ENCODE assay signal across 15 cellular contexts in the genomic region with DNA sequence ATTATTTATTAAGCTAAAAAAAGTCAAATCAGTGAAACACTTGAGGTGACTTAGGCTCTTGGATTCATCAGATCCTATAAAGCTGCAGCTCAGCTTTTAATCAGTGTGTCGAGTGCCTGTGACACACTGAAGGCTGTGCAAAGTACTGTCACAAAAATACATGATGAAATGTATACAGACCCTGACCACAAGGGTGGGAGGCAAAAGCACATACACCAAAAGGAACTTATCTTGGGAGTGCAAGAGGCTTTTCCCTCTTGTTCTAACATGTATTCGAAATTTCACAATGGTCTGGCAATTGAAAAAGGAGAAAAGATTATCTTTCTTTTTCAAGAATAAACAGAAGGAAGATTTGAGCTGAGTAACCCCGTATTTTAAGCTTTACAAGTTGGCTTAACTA. TPM values are rescaled to one million over a fixed set of nuclear protein-coding genes. Genes with fewer than 3 reads are reported as not detected.
DNase-seq lines count a peak whose midpoint lies in the region; TF ChIP-seq lines count a peak whose summit lies in the region.
"Had no signal": no experiment of that assay in that cellular context is flagged by ENCODE, and none has a peak within 500 bp of the region (broad histone marks: within the 10 kb centered on the region; RNA-seq: fewer than 3 reads in every experiment).

No MANE protein-coding gene starts in this region.

- no peaks in the 10 kb centered on the region for H3K9me3 Mint-ChIP-seq in osteocyte (ENCODE audit: unreplicated experiment)
- H3K9me3 Mint-ChIP-seq: activated T-helper 1 cell treated with anti-CD3 and anti-CD28 coated beads, Interleukin-12 subunit alpha, Interleukin-12 subunit beta, Interleukin-2, Interleukin-4 antibody, amounts not matched to agents 30 ng/mL and 10 ng/mL and 1 ng/mL, durations not matched to agents 14 hours and 24 hours and 36 hours; central memory CD8-positive, alpha-beta T cell had no signal

- CTCF ChIA-PET in HEK293 (lab: Yijun Ruan, JAX) = interaction anchor here (0.7 kb wide), 1 partner anchor 221 kb away, joined by 3 read pairs; no protein-coding TSS in a partner anchor

- H3K4me3 ChIP-seq in HEK293 (ENCODE audit: low read depth, low read length) (no peak overlapping the region), cardiac fibroblast (replicated peaks in 1 of 2; ENCODE audit: low read depth in 2 of 2, low read length in 2 of 2) (no peak overlapping the region), dorsolateral prefrontal cortex (no peak overlapping the region)

- H3K4me1 Mint-ChIP-seq in osteocyte (ENCODE audit: unreplicated experiment) = peaks cover 96% of the 10 kb centered on the region

- no peaks in the 10 kb centered on the region for H3K36me3 ChIP-seq in HEK293 (ENCODE audit: control insufficient read depth in 2 of 2, insufficient read depth in 1 of 2, low read length in 2 of 2)

- TF ChIP-seq CTCF in HEK293 (tag by site-specific recombination; IDR thresholded peaks at IDR 0.05) (no peak), cardiac fibroblast (IDR thresholded peaks at IDR 0.05; ENCODE audit: low read depth, low read length) (no peak), osteocyte (IDR thresholded peaks at IDR 0.05) (no peak), dorsolateral prefrontal cortex (IDR thresholded peaks at IDR 0.05 in 54 of 56, conservative IDR thresholded peaks at IDR 0.05 in 2 of 56; ENCODE audit: low read depth in 1 of 56, partially characterized antibody in 56 of 56) (no peak)

- no peak overlapping the region for H3K4me3 Mint-ChIP-seq in osteocyte (ENCODE audit: unreplicated experiment)
- H3K4me3 Mint-ChIP-seq: activated T-helper 1 cell treated with anti-CD3 and anti-CD28 coated beads, Interleukin-12 subunit alpha, Interleukin-12 subunit beta, Interleukin-2, Interleukin-4 antibody, amounts not matched to agents 30 ng/mL and 10 ng/mL and 1 ng/mL, durations not matched to agents 14 hours and 24 hours and 36 hours; central memory CD8-positive, alpha-beta T cell had no signal

- no peaks in the 10 kb centered on the region for H3K27me3 Mint-ChIP-seq in osteocyte (ENCODE audit: unreplicated experiment)
- H3K27me3 Mint-ChIP-seq: central memory CD8-positive, alpha-beta T cell had no signal

- POLR2A ChIA-PET in HEK293 (lab: Yijun Ruan, JAX) = no interaction called here

- no peaks in the 10 kb centered on the region for H3K27me3 ChIP-seq in dorsolateral prefrontal cortex

- H3K9me3 ChIP-seq in HEK293 (ENCODE audit: control insufficient read depth, insufficient read depth, low read depth, low read length) = no peaks in the 10 kb centered on the region

- H3K4me1 ChIP-seq in HEK293 (ENCODE audit: control insufficient read depth, insufficient read depth, low read length) = peaks cover 8% of the 10 kb centered on the region

- H3K36me3 Mint-ChIP-seq in osteocyte (ENCODE audit: unreplicated experiment) = peaks cover 25% of the 10 kb centered on the region

- peak; percentile 30 for DNase-seq in SIG-M5 (lab: John Stamatoyannopoulos, UW)
- peak; percentile 13 to 50 for DNase-seq in cardiac fibroblast (ENCODE audit: low read depth in 2 of 2)
- no peak for DNase-seq in osteocyte (ENCODE audit: extremely low spot score, unreplicated experiment)
- DNase-seq in head of caudate nucleus = no peak
- DNase-seq in dorsolateral prefrontal cortex = no peak
- no peak for DNase-seq in C1 segment of cervical spinal cord (lab: John Stamatoyannopoulos, UW)
- no peak for DNase-seq in activated T-cell treated with anti-CD3 and anti-CD28 coated beads for 4 hours
- DNase-seq: foreskin melanocyte; left ventricle myocardium superior; NCI-H2029 treated with DMSO at 0.1 percent for 48 hours; occipital lobe; stimulated activated naive CD4-positive, alpha-beta T cell treated with Interleukin-2 at 50 U/mL for 16 hours had no signal

- peak overlapping the region; percentile 99 for H3K27ac Mint-ChIP-seq in osteocyte (ENCODE audit: unreplicated experiment)
- H3K27ac Mint-ChIP-seq: activated T-helper 1 cell treated with anti-CD3 and anti-CD28 coated beads, Interleukin-12 subunit alpha, Interleukin-12 subunit beta, Interleukin-2, Interleukin-4 antibody, amounts not matched to agents 30 ng/mL and 10 ng/mL and 1 ng/mL, durations not matched to agents 14 hours and 24 hours and 36 hours had no signal

- intact Hi-C loops in head of caudate nucleus (cut with DNase I) = no loop called here
- intact Hi-C loops in dorsolateral prefrontal cortex (cut with DNase I) = no loop called here

- H3K27ac ChIP-seq in HEK293 (ENCODE audit: extremely low read depth, low read depth, low read length) (no peak overlapping the region), dorsolateral prefrontal cortex (peak overlapping the region in 4 of 59 donors; percentile 1 to 28 (median 15))

TF ChIP-seq in HEK293, 187 proteins besides CTCF, POLR2A, EP300 and RAD21:
- TF ChIP-seq, protein P1, sequence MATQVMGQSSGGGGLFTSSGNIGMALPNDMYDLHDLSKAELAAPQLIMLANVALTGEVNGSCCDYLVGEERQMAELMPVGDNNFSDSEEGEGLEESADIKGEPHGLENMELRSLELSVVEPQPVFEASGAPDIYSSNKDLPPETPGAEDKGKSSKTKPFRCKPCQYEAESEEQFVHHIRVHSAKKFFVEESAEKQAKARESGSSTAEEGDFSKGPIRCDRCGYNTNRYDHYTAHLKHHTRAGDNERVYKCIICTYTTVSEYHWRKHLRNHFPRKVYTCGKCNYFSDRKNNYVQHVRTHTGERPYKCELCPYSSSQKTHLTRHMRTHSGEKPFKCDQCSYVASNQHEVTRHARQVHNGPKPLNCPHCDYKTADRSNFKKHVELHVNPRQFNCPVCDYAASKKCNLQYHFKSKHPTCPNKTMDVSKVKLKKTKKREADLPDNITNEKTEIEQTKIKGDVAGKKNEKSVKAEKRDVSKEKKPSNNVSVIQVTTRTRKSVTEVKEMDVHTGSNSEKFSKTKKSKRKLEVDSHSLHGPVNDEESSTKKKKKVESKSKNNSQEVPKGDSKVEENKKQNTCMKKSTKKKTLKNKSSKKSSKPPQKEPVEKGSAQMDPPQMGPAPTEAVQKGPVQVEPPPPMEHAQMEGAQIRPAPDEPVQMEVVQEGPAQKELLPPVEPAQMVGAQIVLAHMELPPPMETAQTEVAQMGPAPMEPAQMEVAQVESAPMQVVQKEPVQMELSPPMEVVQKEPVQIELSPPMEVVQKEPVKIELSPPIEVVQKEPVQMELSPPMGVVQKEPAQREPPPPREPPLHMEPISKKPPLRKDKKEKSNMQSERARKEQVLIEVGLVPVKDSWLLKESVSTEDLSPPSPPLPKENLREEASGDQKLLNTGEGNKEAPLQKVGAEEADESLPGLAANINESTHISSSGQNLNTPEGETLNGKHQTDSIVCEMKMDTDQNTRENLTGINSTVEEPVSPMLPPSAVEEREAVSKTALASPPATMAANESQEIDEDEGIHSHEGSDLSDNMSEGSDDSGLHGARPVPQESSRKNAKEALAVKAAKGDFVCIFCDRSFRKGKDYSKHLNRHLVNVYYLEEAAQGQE (tag by site-specific recombination; IDR thresholded peaks at IDR 0.05) = no peak
- TF ChIP-seq ZNF174 (tag by site-specific recombination; IDR thresholded peaks at IDR 0.05) (no peak), ZFP37 (tag by site-specific recombination; IDR thresholded peaks at IDR 0.05) (no peak)
- TF ChIP-seq, protein P2, sequence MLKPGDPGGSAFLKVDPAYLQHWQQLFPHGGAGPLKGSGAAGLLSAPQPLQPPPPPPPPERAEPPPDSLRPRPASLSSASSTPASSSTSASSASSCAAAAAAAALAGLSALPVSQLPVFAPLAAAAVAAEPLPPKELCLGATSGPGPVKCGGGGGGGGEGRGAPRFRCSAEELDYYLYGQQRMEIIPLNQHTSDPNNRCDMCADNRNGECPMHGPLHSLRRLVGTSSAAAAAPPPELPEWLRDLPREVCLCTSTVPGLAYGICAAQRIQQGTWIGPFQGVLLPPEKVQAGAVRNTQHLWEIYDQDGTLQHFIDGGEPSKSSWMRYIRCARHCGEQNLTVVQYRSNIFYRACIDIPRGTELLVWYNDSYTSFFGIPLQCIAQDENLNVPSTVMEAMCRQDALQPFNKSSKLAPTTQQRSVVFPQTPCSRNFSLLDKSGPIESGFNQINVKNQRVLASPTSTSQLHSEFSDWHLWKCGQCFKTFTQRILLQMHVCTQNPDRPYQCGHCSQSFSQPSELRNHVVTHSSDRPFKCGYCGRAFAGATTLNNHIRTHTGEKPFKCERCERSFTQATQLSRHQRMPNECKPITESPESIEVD (tag by site-specific recombination; IDR thresholded peaks at IDR 0.05) = peak; percentile 79
- TF ChIP-seq, protein P3, sequence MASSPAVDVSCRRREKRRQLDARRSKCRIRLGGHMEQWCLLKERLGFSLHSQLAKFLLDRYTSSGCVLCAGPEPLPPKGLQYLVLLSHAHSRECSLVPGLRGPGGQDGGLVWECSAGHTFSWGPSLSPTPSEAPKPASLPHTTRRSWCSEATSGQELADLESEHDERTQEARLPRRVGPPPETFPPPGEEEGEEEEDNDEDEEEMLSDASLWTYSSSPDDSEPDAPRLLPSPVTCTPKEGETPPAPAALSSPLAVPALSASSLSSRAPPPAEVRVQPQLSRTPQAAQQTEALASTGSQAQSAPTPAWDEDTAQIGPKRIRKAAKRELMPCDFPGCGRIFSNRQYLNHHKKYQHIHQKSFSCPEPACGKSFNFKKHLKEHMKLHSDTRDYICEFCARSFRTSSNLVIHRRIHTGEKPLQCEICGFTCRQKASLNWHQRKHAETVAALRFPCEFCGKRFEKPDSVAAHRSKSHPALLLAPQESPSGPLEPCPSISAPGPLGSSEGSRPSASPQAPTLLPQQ (tag by site-specific recombination; IDR thresholded peaks at IDR 0.05) = no peak

RNA-seq across cellular contexts. Expression of a gene that starts 35.9 kb away (rescaled TPM):
- total RNA-seq in osteocyte = 130 and 139 TPM in 2 replicates
- total RNA-seq in dorsolateral prefrontal cortex = 10 to 100 TPM; 41.2 to 97.0 (median 59.1) TPM

Comparison
In these comparisons a context has a peak if more than half of its experiments do, and no peak if none do; other contexts are left out.
1. DNase-seq: peak in SIG-M5 (single experiment) and cardiac fibroblast (2 of 2); none in osteocyte (single experiment), head of caudate nucleus (0 of 42), dorsolateral prefrontal cortex (0 of 10), C1 segment of cervical spinal cord (0 of 14) and activated T-cell treated with anti-CD3 and anti-CD28 coated beads for 4 hours (single experiment).